ENCODE assay signal across 23 cellular contexts in genomic region chr2:41886757-41887156, GRCh38.
DNase-seq lines count a peak whose midpoint lies in the region; TF ChIP-seq lines count a peak whose summit lies in the region.
"Had no signal": no experiment of that assay in that cellular context is flagged by ENCODE, and none has a peak within 500 bp of the region (broad histone marks: within the 10 kb centered on the region; RNA-seq: fewer than 3 reads in every experiment).

No MANE protein-coding gene starts in this region.

- H3K36me3 ChIP-seq in Caco-2 (ENCODE audit: control insufficient read depth, insufficient read depth, low read length) (no peaks in the 10 kb centered on the region), adrenal gland (replicated peaks in 1 of 2) (no peaks in the 10 kb centered on the region)
- H3K36me3 ChIP-seq: heart left ventricle, left lung had no signal

- TF ChIP-seq CTCF in Caco-2 (IDR thresholded peaks at IDR 0.05; ENCODE audit: insufficient read depth in 1 of 2, low read depth in 1 of 2, low read length in 1 of 2, severe bottlenecking in 1 of 2, unreplicated experiment in 1 of 2): no peak
- TF ChIP-seq CTCF in adrenal gland (IDR thresholded peaks at IDR 0.05): no peak
- TF ChIP-seq CTCF in fibroblast of villous mesenchyme (IDR thresholded peaks at IDR 0.05; ENCODE audit: insufficient read depth, low read depth, low read length): no peak
- no peak for TF ChIP-seq CTCF in nephron (IDR thresholded peaks at IDR 0.05; ENCODE audit: unreplicated experiment in 3 of 3)

- TF ChIP-seq POLR2A in adrenal gland (IDR thresholded peaks at IDR 0.05): no peak

- H3K27me3 Mint-ChIP-seq in Caco-2 (ENCODE audit: insufficient read depth, unreplicated experiment) (no peaks in the 10 kb centered on the region), nephron (ENCODE audit: low read depth) (peaks cover 4% of the 10 kb centered on the region)
- H3K27me3 Mint-ChIP-seq: activated T-helper 17 cell treated with anti-CD3 and anti-CD28 coated beads, Interleukin-2, amount 50 U/mL, for 72 hours had no signal

- DNase-seq in Caco-2 (no peak), adrenal gland (peak in 5 of 7 donors; percentile 10 to 76 (median 58)), fibroblast of villous mesenchyme (ENCODE audit: low read depth) (peak; percentile 38), NCI-H82 (lab: John Stamatoyannopoulos, UW) (no peak), kidney glomerular epithelial cell (lab: John Stamatoyannopoulos, UW) (no peak), posterior vena cava (ENCODE audit: low spot score) (no peak)
- DNase-seq in activated naive CD4-positive, alpha-beta T cell treated with Interleukin-2 at 50 U/mL for 16 hours: no peak
- DNase-seq: activated B cell treated with CpG ODN at 0.5 μM for 24 hours; activated CD4-positive, alpha-beta T cell treated with anti-CD3 and anti-CD28 coated beads, Interleukin-2, amount 50 U/mL, for 48 hours; activated CD8-positive, alpha-beta memory T cell treated with anti-CD3 and anti-CD28 coated beads, Interleukin-2, amount 50 U/mL, for 4 hours; activated naive CD8-positive, alpha-beta T cell treated with anti-CD3 and anti-CD28 coated beads, Interleukin-2, amount 10 ng/mL, durations not matched to agents 7 days and 5 days; GF-D8; heart left ventricle; left lung; midbrain; NCI-H1436 treated with DMSO at 0.1 percent for 48 hours; NCI-H446 treated with DMSO at 0.1 percent for 48 hours; SHP77; T1000 had no signal

- CTCF ChIA-PET in Caco-2 (lab: Charles Lee): interaction anchor here (1.6 kb wide), 1 partner anchor 17 kb away, joined by 5 read pairs; no protein-coding TSS in a partner anchor

- intact Hi-C loops in Caco-2 (cut with micrococcal nuclease; ENCODE audit: unreplicated experiment): no loop called here
- intact Hi-C loops in adrenal gland (cut with DNase I): no loop called here
- intact Hi-C loops in posterior vena cava (cut with DNase I): no loop called here

- WGBS in adrenal gland, 4 donors: 34 to 48% (median 41%) methylated on average over 2 of the region's 2 CpGs

- POLR2A ChIA-PET in Caco-2 (lab: Charles Lee): interaction anchor here (1.0 kb wide), 1 partner anchor 169 kb away, joined by 3 read pairs; no protein-coding TSS in a partner anchor

- H3K4me1 Mint-ChIP-seq in Caco-2 (ENCODE audit: low read depth, unreplicated experiment) (peaks cover 25% of the 10 kb centered on the region), nephron (peaks cover 41% of the 10 kb centered on the region)
- H3K4me1 Mint-ChIP-seq: activated B cell treated with CpG ODN at 0.5 μM for 24 hours; activated naive CD8-positive, alpha-beta T cell treated with anti-CD3 and anti-CD28 coated beads, Interleukin-2, amount 10 ng/mL, durations not matched to agents 7 days and 5 days had no signal

- no peak overlapping the region for H3K27ac ChIP-seq in adrenal gland
- H3K27ac ChIP-seq: body of pancreas, heart left ventricle, left lung had no signal

- no peak overlapping the region for H3K4me3 ChIP-seq in Caco-2 (ENCODE audit: low read depth, low read length)
- H3K4me3 ChIP-seq in adrenal gland: no peak overlapping the region
- no peak overlapping the region for H3K4me3 ChIP-seq in fibroblast of villous mesenchyme (ENCODE audit: low read depth, low read length)
- H3K4me3 ChIP-seq: body of pancreas, heart left ventricle, left lung had no signal

- H3K27me3 ChIP-seq in Caco-2 (replicated peaks; ENCODE audit: control insufficient read depth, insufficient read depth, low read length) (no peaks in the 10 kb centered on the region), adrenal gland (no peaks in the 10 kb centered on the region)
- H3K27me3 ChIP-seq: body of pancreas, heart left ventricle, left lung had no signal

- H3K4me1 ChIP-seq in Caco-2 (peaks cover 20% of the 10 kb centered on the region), adrenal gland (replicated peaks in 1 of 2) (no peaks in the 10 kb centered on the region)
- H3K4me1 ChIP-seq: left lung had no signal

- BruUV-seq in Caco-2 (replicated peaks; lab: Mats Ljungman, UMichigan): no TSS peak

- H3K9me3 Mint-ChIP-seq in Caco-2 (ENCODE audit: unreplicated experiment) (peaks cover 12% of the 10 kb centered on the region), nephron (no peaks in the 10 kb centered on the region)
- H3K9me3 Mint-ChIP-seq: activated B cell treated with CpG ODN at 0.5 μM for 24 hours; activated naive CD8-positive, alpha-beta T cell treated with anti-CD3 and anti-CD28 coated beads, Interleukin-2, amount 10 ng/mL, durations not matched to agents 7 days and 5 days; activated T-helper 17 cell treated with anti-CD3 and anti-CD28 coated beads, Interleukin-2, amount 50 U/mL, for 72 hours; type B pancreatic cell had no signal

- H3K9me3 ChIP-seq in Caco-2: peaks cover 9% of the 10 kb centered on the region; the same call in 1 of the 2 replicates
- H3K9me3 ChIP-seq in adrenal gland (replicated peaks in 1 of 3): no peaks in the 10 kb centered on the region
- H3K9me3 ChIP-seq: body of pancreas, heart left ventricle, left lung had no signal

- H3K27ac Mint-ChIP-seq in Caco-2 (ENCODE audit: unreplicated experiment) (peak overlapping the region; percentile 23), nephron (peak overlapping the region; percentile 65 to 96 (median 88))
- H3K27ac Mint-ChIP-seq: activated B cell treated with CpG ODN at 0.5 μM for 24 hours; activated naive CD8-positive, alpha-beta T cell treated with anti-CD3 and anti-CD28 coated beads, Interleukin-2, amount 10 ng/mL, durations not matched to agents 7 days and 5 days; activated T-helper 17 cell treated with anti-CD3 and anti-CD28 coated beads, Interleukin-2, amount 50 U/mL, for 72 hours had no signal

- H3K36me3 Mint-ChIP-seq in Caco-2 (ENCODE audit: insufficient read depth, unreplicated experiment): no peaks in the 10 kb centered on the region
- no peaks in the 10 kb centered on the region for H3K36me3 Mint-ChIP-seq in nephron (ENCODE audit: low read depth)
- H3K36me3 Mint-ChIP-seq: activated naive CD8-positive, alpha-beta T cell treated with anti-CD3 and anti-CD28 coated beads, Interleukin-2, amount 10 ng/mL, durations not matched to agents 7 days and 5 days; type B pancreatic cell had no signal

- H3K4me3 Mint-ChIP-seq in Caco-2 (ENCODE audit: unreplicated experiment) (no peak overlapping the region), nephron (no peak overlapping the region)
- H3K4me3 Mint-ChIP-seq: activated B cell treated with CpG ODN at 0.5 μM for 24 hours; activated naive CD8-positive, alpha-beta T cell treated with anti-CD3 and anti-CD28 coated beads, Interleukin-2, amount 10 ng/mL, durations not matched to agents 7 days and 5 days; activated T-helper 17 cell treated with anti-CD3 and anti-CD28 coated beads, Interleukin-2, amount 50 U/mL, for 72 hours; type B pancreatic cell had no signal

Comparison
In these comparisons a context has a peak if more than half of its experiments do, and no peak if none do; other contexts are left out.
1. DNase-seq: peak in adrenal gland (5 of 7) and fibroblast of villous mesenchyme (single experiment); none in Caco-2 (0 of 2), NCI-H82 (single experiment), kidney glomerular epithelial cell (single experiment), activated naive CD4-positive, alpha-beta T cell treated with Interleukin-2 at 50 U/mL for 16 hours (single experiment) and posterior vena cava (single experiment).